8 cellular contexts compared by ENCODE assay signal in the genomic region with DNA sequence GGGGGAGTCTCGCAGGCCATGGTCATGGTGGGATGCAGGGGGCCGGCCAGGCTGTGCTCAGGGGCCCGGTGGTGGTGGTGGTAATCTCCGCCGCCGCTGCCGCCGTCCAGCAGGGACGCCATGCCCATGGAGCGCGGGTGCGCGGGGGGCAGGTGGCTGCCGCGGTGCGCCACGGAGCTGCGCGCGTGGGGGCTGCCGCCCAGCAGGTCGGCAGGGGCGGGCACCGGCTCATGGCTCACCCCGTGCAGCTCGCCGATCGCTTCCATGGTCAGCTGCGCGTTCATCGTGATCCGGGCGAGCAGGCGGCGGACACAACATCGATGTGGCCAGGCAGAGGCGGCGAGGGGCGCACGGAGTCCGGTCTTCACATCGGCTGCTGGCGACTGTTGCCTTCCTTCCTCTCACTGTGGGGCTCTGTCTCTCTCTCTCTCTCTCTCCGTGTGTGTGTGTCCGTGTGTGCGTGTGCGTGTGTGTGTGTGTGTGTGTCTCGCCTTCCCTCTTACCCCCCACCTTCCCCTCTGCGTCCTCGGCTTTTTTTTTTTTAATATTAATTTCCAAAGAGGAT. TPM values are rescaled to one million over a fixed set of nuclear protein-coding genes. Genes with fewer than 3 reads are reported as not detected.
DNase-seq lines count a peak whose midpoint lies in the region; ATAC-seq, FAIRE-seq and TF ChIP-seq lines count a peak whose summit lies in the region.

No MANE protein-coding gene starts in this region.

- TF ChIP-seq POLR2A in Peyer's patch (IDR thresholded peaks at IDR 0.05): no peak
- no peak for TF ChIP-seq POLR2A in GM12892 (IDR thresholded peaks at IDR 0.05; ENCODE audit: low read depth, low read length)

- no peak overlapping the region for H3K27ac Mint-ChIP-seq in endodermal cell

- ATAC-seq in GM21360 (IDR thresholded peaks at IDR 0.05; ENCODE audit: unreplicated experiment): peak; percentile 7
- no peak for ATAC-seq in HG02870 (IDR thresholded peaks at IDR 0.05; ENCODE audit: unreplicated experiment)
- ATAC-seq in HG03354 (IDR thresholded peaks at IDR 0.05; ENCODE audit: poor library complexity, severe bottlenecking, unreplicated experiment): no peak

- peak overlapping the region; percentile 63 for H3K4me3 Mint-ChIP-seq in endodermal cell

- no peak overlapping the region for H3K9ac ChIP-seq in endodermal cell (ENCODE audit: extremely low read depth, low read length, poor library complexity, severe bottlenecking)

- H3K9me3 ChIP-seq in BE2C (no peaks in the 10 kb centered on the region), Peyer's patch (no peaks in the 10 kb centered on the region), endodermal cell (ENCODE audit: control insufficient read depth, low read length) (no peaks in the 10 kb centered on the region), neuron (ENCODE audit: low read length) (peaks cover 3% of the 10 kb centered on the region)

- WGBS in endodermal cell (ENCODE audit: insufficient coverage in 1 of 2, insufficient read length in 1 of 2), 2 experiments: 1 to 2% methylated on average over 14 to 44 of the region's 50 CpGs

- H2AFZ ChIP-seq in neuron (ENCODE audit: low read depth, low read length): peak overlapping the region; percentile 93

- H3K4me3 ChIP-seq in BE2C (ENCODE audit: low read depth, low read length): peak overlapping the region; percentile 51
- H3K4me3 ChIP-seq in Peyer's patch: peak overlapping the region; percentile 38 to 56 (median 52)
- peak overlapping the region; percentile 76 for H3K4me3 ChIP-seq in endodermal cell (ENCODE audit: low read length)
- peak overlapping the region; percentile 63 for H3K4me3 ChIP-seq in neuron (ENCODE audit: low read length)

- peaks cover 70% of the 10 kb centered on the region for H3K27me3 Mint-ChIP-seq in endodermal cell (ENCODE audit: insufficient read depth)

- H3K4me1 ChIP-seq in BE2C (no peaks in the 10 kb centered on the region), Peyer's patch (peaks cover 0 to 30% (median 25%) of the 10 kb centered on the region in 4 donors), endodermal cell (ENCODE audit: control insufficient read depth, insufficient read depth, low read length) (peaks cover 28% of the 10 kb centered on the region), neuron (ENCODE audit: insufficient read depth, low read length) (peaks cover 40% of the 10 kb centered on the region)

- no peaks in the 10 kb centered on the region for H3K9me3 Mint-ChIP-seq in endodermal cell

- no peaks in the 10 kb centered on the region for H3K36me3 Mint-ChIP-seq in endodermal cell (ENCODE audit: low read depth)

- no peak for TF ChIP-seq CTCF in BE2C (IDR thresholded peaks at IDR 0.05; ENCODE audit: low read depth, low read length)
- TF ChIP-seq CTCF in Peyer's patch (IDR thresholded peaks at IDR 0.05): no peak
- no peak for TF ChIP-seq CTCF in endodermal cell (conservative IDR thresholded peaks at IDR 0.05)

- no peak overlapping the region for H3K27ac ChIP-seq in Peyer's patch
- no peak overlapping the region for H3K27ac ChIP-seq in endodermal cell (ENCODE audit: low read depth, low read length)

- no peak for FAIRE-seq in GM12892 (lab: Jason Lieb, UNC)

- H3K27me3 ChIP-seq in BE2C: peaks cover 98% of the 10 kb centered on the region
- H3K27me3 ChIP-seq in Peyer's patch: peaks cover 0 to 72% of the 10 kb centered on the region in 2 donors
- peaks cover 98% of the 10 kb centered on the region for H3K27me3 ChIP-seq in endodermal cell (ENCODE audit: control insufficient read depth, insufficient read depth, low read length, poor library complexity, severe bottlenecking)
- peaks cover 82% of the 10 kb centered on the region for H3K27me3 ChIP-seq in neuron (ENCODE audit: insufficient read depth, low read length)

- H3K36me3 ChIP-seq in BE2C (no peaks in the 10 kb centered on the region), Peyer's patch (no peaks in the 10 kb centered on the region), endodermal cell (ENCODE audit: control insufficient read depth, insufficient read depth, low read length) (no peaks in the 10 kb centered on the region), neuron (ENCODE audit: insufficient read depth, low read length) (no peaks in the 10 kb centered on the region)

- DNase-seq in BE2C: no peak
- DNase-seq in Peyer's patch: no peak
- DNase-seq in endodermal cell: peak; percentile 73
- DNase-seq in GM12892 (ENCODE audit: insufficient read length): no peak

- H3K4me1 Mint-ChIP-seq in endodermal cell: peaks cover 46% of the 10 kb centered on the region

RNA-seq across cellular contexts. Expression of gene ONECUT1, which starts 0.5 kb away (rescaled TPM):
- polyA plus RNA-seq in BE2C (2012; ENCODE audit: insufficient read depth, insufficient read length, low read depth): not detected
- total RNA-seq in Peyer's patch (not detected), endodermal cell (1 to 10 TPM; 1.8 to 5.3 TPM)
- polyA plus RNA-seq in endodermal cell (2013, experiment 1 of 2): 5.6 TPM
- polyA plus RNA-seq in endodermal cell (2013, experiment 2 of 2): 4.6 TPM
- polyA plus RNA-seq in GM12892 (2012; ENCODE audit: missing spikeins): not detected
